Comparison of ENCODE assay signal across 32 cellular contexts in the genomic region with DNA sequence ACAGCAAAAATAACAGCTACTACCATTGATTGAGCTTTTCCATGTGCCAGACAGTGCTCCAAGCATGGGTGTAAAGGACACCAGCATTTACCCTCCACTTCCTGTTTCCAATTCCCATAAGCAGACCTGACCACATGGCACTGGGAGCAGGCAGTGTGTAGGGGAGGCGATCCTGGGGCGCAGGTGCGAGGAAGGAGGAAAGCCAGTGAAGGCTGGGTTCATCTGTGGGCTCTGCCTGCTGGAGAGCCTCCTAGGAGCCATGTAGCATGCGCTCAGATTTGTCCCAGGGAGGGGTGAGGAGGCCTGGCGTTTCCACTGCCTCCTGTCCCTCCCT. TPM values are rescaled to one million over a fixed set of nuclear protein-coding genes. Genes with fewer than 3 reads are reported as not detected.
"Had no signal": no experiment of that assay in that cellular context is flagged by ENCODE, and none has a peak within 500 bp of the region (broad histone marks: within the 10 kb centered on the region; RNA-seq: fewer than 3 reads in every experiment).

No MANE protein-coding gene starts in this region.

- DNase-seq: activated CD4-positive, alpha-beta memory T cell treated with anti-CD3 and anti-CD28 coated beads, Interleukin-2, amount 10 ng/mL, durations not matched to agents 7 days and 5 days; activated CD4-positive, alpha-beta T cell treated with anti-CD3 and anti-CD28 coated beads, Interleukin-2, amount 50 U/mL, for 1 hour; activated CD8-positive, alpha-beta memory T cell treated with anti-CD3 and anti-CD28 coated beads, Interleukin-2, amount 50 U/mL, for 48 hours; activated effector memory CD4-positive, alpha-beta T cell treated with anti-CD3 and anti-CD28 coated beads, Interleukin-2, amount 50 U/mL, for 16 hours; activated naive CD4-positive, alpha-beta T cell treated with Interleukin-2 at 50 U/mL for 16 hours; activated naive CD8-positive, alpha-beta T cell treated with anti-CD3 and anti-CD28 coated beads, Interleukin-2, amount 50 U/mL, for 24 hours; activated T-cell treated with anti-CD3 and anti-CD28 coated beads, Interleukin-2, amount 50 U/mL, for 1 hour; amniotic stem cell; body of pancreas; NCI-H1092 treated with DMSO at 0.1 percent for 48 hours; NCI-H1417 treated with DMSO at 0.1 percent for 48 hours; NCI-H1694; NCI-H2029; NCI-H2107; NCI-H2171 treated with DMSO at 0.1 percent for 48 hours; NCI-H226; NCI-H526; NCI-H82; Peyer's patch; Right ventricle myocardium superior; SJCRH30; SK-N-SH; T-helper 1 cell; WERI-Rb-1 had no signal

- H3K27me3 ChIP-seq: ascending aorta, body of pancreas, Peyer's patch had no signal

- H3K27me3 Mint-ChIP-seq: activated CD4-positive, alpha-beta memory T cell treated with anti-CD3 and anti-CD28 coated beads, Interleukin-2, amount 10 ng/mL, durations not matched to agents 7 days and 5 days; activated CD4-positive, alpha-beta T cell treated with anti-CD3 and anti-CD28 coated beads for 36 hours; activated naive CD8-positive, alpha-beta T cell treated with anti-CD3 and anti-CD28 coated beads, Interleukin-2, amount 50 U/mL, for 24 hours; central memory CD8-positive, alpha-beta T cell had no signal

- H3K9me3 Mint-ChIP-seq: activated CD4-positive, alpha-beta memory T cell treated with anti-CD3 and anti-CD28 coated beads, Interleukin-2, amount 10 ng/mL, durations not matched to agents 7 days and 5 days; activated naive CD4-positive, alpha-beta T cell treated with anti-CD3 and anti-CD28 coated beads, Interleukin-2, amount 50 U/mL, for 72 hours; activated naive CD8-positive, alpha-beta T cell treated with anti-CD3 and anti-CD28 coated beads, Interleukin-2, amount 50 U/mL, for 24 hours; central memory CD8-positive, alpha-beta T cell had no signal

- H3K27ac Mint-ChIP-seq: activated CD4-positive, alpha-beta memory T cell treated with anti-CD3 and anti-CD28 coated beads, Interleukin-2, amount 10 ng/mL, durations not matched to agents 7 days and 5 days; activated CD4-positive, alpha-beta T cell treated with anti-CD3 and anti-CD28 coated beads for 36 hours; activated naive CD8-positive, alpha-beta T cell treated with anti-CD3 and anti-CD28 coated beads, Interleukin-2, amount 50 U/mL, for 24 hours had no signal

- H3K4me3 Mint-ChIP-seq: activated CD4-positive, alpha-beta memory T cell treated with anti-CD3 and anti-CD28 coated beads, Interleukin-2, amount 10 ng/mL, durations not matched to agents 7 days and 5 days; activated CD4-positive, alpha-beta T cell treated with anti-CD3 and anti-CD28 coated beads for 36 hours; activated naive CD8-positive, alpha-beta T cell treated with anti-CD3 and anti-CD28 coated beads, Interleukin-2, amount 50 U/mL, for 24 hours; central memory CD8-positive, alpha-beta T cell had no signal

- H3K36me3 Mint-ChIP-seq: activated naive CD4-positive, alpha-beta T cell treated with anti-CD3 and anti-CD28 coated beads, Interleukin-2, amount 50 U/mL, for 72 hours had no signal

- H3K9me3 ChIP-seq: ascending aorta, body of pancreas, Peyer's patch, SJCRH30, SK-N-SH had no signal

- H3K27ac ChIP-seq: body of pancreas, Peyer's patch, RWPE1, SJCRH30, WERI-Rb-1 had no signal

- ATAC-seq: activated CD4-positive, alpha-beta T cell treated with anti-CD3 and anti-CD28 coated beads for 36 hours; activated naive CD8-positive, alpha-beta T cell treated with anti-CD3 and anti-CD28 coated beads, Interleukin-2, amount 50 U/mL, for 24 hours; body of pancreas had no signal

RNA-seq across cellular contexts. Expression of gene SNX20, which starts 56.7 kb away (rescaled TPM):
- total RNA-seq: bronchial epithelial cell, MCF 10A, NCI-H460, SJCRH30 had no signal
